ENCODE assay signal across 8 cellular contexts in genomic region chr18:67359868-67360838, GRCh38.
A peak's percentile ranks its signal among the peaks of the same experiment; 100 is the strongest.
DNase-seq lines count a peak whose midpoint lies in the region; ATAC-seq, FAIRE-seq and TF ChIP-seq lines count a peak whose summit lies in the region.

No MANE protein-coding gene starts in this region.

- intact Hi-C loops in left colon (cut with DNase I, micrococcal nuclease), result no loop called here

- DNase-seq in ELR (ENCODE audit: low read depth) (peak; percentile 96), astrocyte (ENCODE audit: low read depth) (peak; percentile 93), kidney epithelial cell (ENCODE audit: low read depth) (peak; percentile 85), left colon (no peak), glutamatergic neuron (no peak)
- DNase-seq in stimulated activated naive CD8-positive, alpha-beta T cell treated with anti-CD3 and anti-CD28 coated beads, Interleukin-15, amount 100 ng/mL, for 72 hours, result peak; percentile 10 to 50

- H3K36me3 Mint-ChIP-seq in astrocyte (ENCODE audit: low read depth, unreplicated experiment), result peaks cover 2% of the 10 kb centered on the region
- H3K36me3 Mint-ChIP-seq in glutamatergic neuron (ENCODE audit: unreplicated experiment), result peaks cover 5% of the 10 kb centered on the region

- no peaks in the 10 kb centered on the region for H3K79me2 ChIP-seq in KMS-11 (ENCODE audit: insufficient read depth, low read depth)
- H3K79me2 ChIP-seq in astrocyte (ENCODE audit: insufficient read depth, low read length), result no peaks in the 10 kb centered on the region

- H4K20me1 ChIP-seq in KMS-11 (ENCODE audit: insufficient read depth) (no peaks in the 10 kb centered on the region), astrocyte (ENCODE audit: insufficient read depth, low read length) (no peaks in the 10 kb centered on the region)

- H3K9me3 Mint-ChIP-seq in astrocyte (ENCODE audit: unreplicated experiment), result peaks cover 3% of the 10 kb centered on the region
- peaks cover 4 to 8% of the 10 kb centered on the region in 2 donors for H3K9me3 Mint-ChIP-seq in stimulated activated naive CD8-positive, alpha-beta T cell treated with anti-CD3 and anti-CD28 coated beads, Interleukin-15, amount 100 ng/mL, for 72 hours
- H3K9me3 Mint-ChIP-seq in glutamatergic neuron (ENCODE audit: unreplicated experiment), result peaks cover 3% of the 10 kb centered on the region

- H3K27ac Mint-ChIP-seq in astrocyte (ENCODE audit: unreplicated experiment) (peak overlapping the region; percentile 92), glutamatergic neuron (ENCODE audit: unreplicated experiment) (no peak overlapping the region)
- H3K27ac Mint-ChIP-seq in stimulated activated naive CD8-positive, alpha-beta T cell treated with anti-CD3 and anti-CD28 coated beads, Interleukin-15, amount 100 ng/mL, for 72 hours, result peak overlapping the region; percentile 13 to 79

- H3K4me2 ChIP-seq in KMS-11, result peak overlapping the region; percentile 74
- H3K4me2 ChIP-seq in astrocyte (ENCODE audit: low read length), result peak overlapping the region; percentile 84

- H2AFZ ChIP-seq in KMS-11 (ENCODE audit: low read depth) (peak overlapping the region; percentile 10), astrocyte (ENCODE audit: low read depth, low read length) (no peak overlapping the region)

- TF ChIP-seq CTCF in KMS-11 (conservative IDR thresholded peaks at IDR 0.05; ENCODE audit: low read depth, low read length), result no peak
- TF ChIP-seq CTCF in astrocyte (IDR thresholded peaks at IDR 0.05; ENCODE audit: insufficient read depth, low read depth, low read length), result no peak
- no peak for TF ChIP-seq CTCF in kidney epithelial cell (IDR thresholded peaks at IDR 0.05; ENCODE audit: insufficient read depth, low read length, poor library complexity, severe bottlenecking)
- TF ChIP-seq CTCF in glutamatergic neuron (IDR thresholded peaks at IDR 0.05; ENCODE audit: partially characterized antibody, unreplicated experiment), result no peak

- H3K4me3 Mint-ChIP-seq in astrocyte (ENCODE audit: unreplicated experiment) (peak overlapping the region; percentile 30), glutamatergic neuron (ENCODE audit: unreplicated experiment) (no peak overlapping the region)
- H3K4me3 Mint-ChIP-seq in stimulated activated naive CD8-positive, alpha-beta T cell treated with anti-CD3 and anti-CD28 coated beads, Interleukin-15, amount 100 ng/mL, for 72 hours, result peak overlapping the region; percentile 58 to 70

- H3K4me1 Mint-ChIP-seq in astrocyte (ENCODE audit: low read depth, unreplicated experiment), result peaks cover 33% of the 10 kb centered on the region
- H3K4me1 Mint-ChIP-seq in stimulated activated naive CD8-positive, alpha-beta T cell treated with anti-CD3 and anti-CD28 coated beads, Interleukin-15, amount 100 ng/mL, for 72 hours, result peaks cover 24% of the 10 kb centered on the region
- peaks cover 10% of the 10 kb centered on the region for H3K4me1 Mint-ChIP-seq in glutamatergic neuron (ENCODE audit: low read depth, unreplicated experiment)

- peak; percentile 83 for ATAC-seq in GM21717 (IDR thresholded peaks at IDR 0.05; ENCODE audit: unreplicated experiment)
- peak; percentile 98 for ATAC-seq in stimulated activated naive CD8-positive, alpha-beta T cell treated with anti-CD3 and anti-CD28 coated beads, Interleukin-15, amount 100 ng/mL, for 72 hours
- no peak for ATAC-seq in left colon

- no peak overlapping the region for H3K4me3 ChIP-seq in KMS-11 (IDR thresholded peaks at IDR 0.05; ENCODE audit: insufficient read depth, low read depth, low read length)
- peak overlapping the region; percentile 50 for H3K4me3 ChIP-seq in astrocyte (ENCODE audit: insufficient read depth, low read depth, low read length)
- H3K4me3 ChIP-seq in kidney epithelial cell (ENCODE audit: low read depth, low read length), result peak overlapping the region; percentile 12

- peaks cover 46% of the 10 kb centered on the region for H3K4me1 ChIP-seq in KMS-11 (ENCODE audit: low read depth, poor library complexity, severe bottlenecking)
- peaks cover 17% of the 10 kb centered on the region for H3K4me1 ChIP-seq in astrocyte (ENCODE audit: insufficient read depth, low read length)

- H3K27me3 Mint-ChIP-seq in astrocyte (ENCODE audit: low read depth, unreplicated experiment), result no peaks in the 10 kb centered on the region
- no peaks in the 10 kb centered on the region for H3K27me3 Mint-ChIP-seq in stimulated activated naive CD8-positive, alpha-beta T cell treated with anti-CD3 and anti-CD28 coated beads, Interleukin-15, amount 100 ng/mL, for 72 hours
- H3K27me3 Mint-ChIP-seq in glutamatergic neuron (ENCODE audit: unreplicated experiment), result no peaks in the 10 kb centered on the region

- peak; percentile 86 for FAIRE-seq in astrocyte (lab: Jason Lieb, UNC)

- H3K27me3 ChIP-seq in KMS-11 (ENCODE audit: insufficient read depth, low read depth) (no peaks in the 10 kb centered on the region), astrocyte (ENCODE audit: insufficient read depth, low read length) (no peaks in the 10 kb centered on the region), kidney epithelial cell (ENCODE audit: control insufficient read depth, insufficient read depth, low read length) (no peaks in the 10 kb centered on the region)

- H3K27ac ChIP-seq in KMS-11 (peak overlapping the region; percentile 45), astrocyte (ENCODE audit: low read depth, low read length) (peak overlapping the region; percentile 93)

- H3K36me3 ChIP-seq in KMS-11 (ENCODE audit: insufficient read depth) (no peaks in the 10 kb centered on the region), astrocyte (ENCODE audit: insufficient read depth, low read length) (no peaks in the 10 kb centered on the region), kidney epithelial cell (ENCODE audit: control insufficient read depth, insufficient read depth, low read length) (no peaks in the 10 kb centered on the region)

- H3K9ac ChIP-seq in KMS-11 (peak overlapping the region; percentile 20; the same call in 1 of the 2 replicates), astrocyte (ENCODE audit: low read length) (peak overlapping the region; percentile 80)

- no peaks in the 10 kb centered on the region for H3K9me3 ChIP-seq in astrocyte (ENCODE audit: insufficient read depth, low read depth, low read length)

Comparison
In these comparisons a context has a peak if more than half of its experiments do, and no peak if none do; other contexts are left out.
1. DNase-seq: peak in ELR (single experiment), astrocyte (single experiment), kidney epithelial cell (single experiment) and stimulated activated naive CD8-positive, alpha-beta T cell treated with anti-CD3 and anti-CD28 coated beads, Interleukin-15, amount 100 ng/mL, for 72 hours (2 of 2); none in left colon (0 of 2) and glutamatergic neuron (single experiment).